In genomic region chr13:46667687-46668281, GRCh38 we compare ENCODE assay signal across 8 cellular contexts.
DNase-seq lines count a peak whose midpoint lies in the region; ATAC-seq, FAIRE-seq and TF ChIP-seq lines count a peak whose summit lies in the region.

No MANE protein-coding gene starts in this region.

- TF ChIP-seq EP300 in ovary (IDR thresholded peaks at IDR 0.05) = no peak

- TF ChIP-seq POLR2A in ovary (IDR thresholded peaks at IDR 0.05) (no peak), body of pancreas (IDR thresholded peaks at IDR 0.05) (no peak)

- H3K36me3 ChIP-seq in ovary = no peaks in the 10 kb centered on the region
- H3K36me3 ChIP-seq in body of pancreas (replicated peaks in 1 of 2; ENCODE audit: insufficient read depth in 1 of 2, low read depth in 2 of 2) = no peaks in the 10 kb centered on the region
- H3K36me3 ChIP-seq in kidney (ENCODE audit: control insufficient read depth in 1 of 2, insufficient read depth in 2 of 2, low read length in 2 of 2) = peaks cover 0 to 2% of the 10 kb centered on the region in 2 donors

- H3K9ac ChIP-seq in kidney (ENCODE audit: low read length in 2 of 2) = no peak overlapping the region

- no peak for FAIRE-seq in kidney (lab: Jason Lieb, UNC)

- 37 to 48% (median 40%) methylated on average over 4 of the region's 4 CpGs for WGBS in ovary, 3 donors
- WGBS in body of pancreas, 2 donors = 73 to 78% methylated on average over 4 of the region's 4 CpGs

- peaks cover 10% of the 10 kb centered on the region for H3K36me3 Mint-ChIP-seq in activated naive CD8-positive, alpha-beta T cell

- H3K9me3 Mint-ChIP-seq in activated naive CD8-positive, alpha-beta T cell (ENCODE audit: low read depth) = no peaks in the 10 kb centered on the region

- TF ChIP-seq CTCF in ovary (IDR thresholded peaks at IDR 0.05) = no peak
- TF ChIP-seq CTCF in body of pancreas (IDR thresholded peaks at IDR 0.05) = no peak
- no peak for TF ChIP-seq CTCF in kidney (IDR thresholded peaks at IDR 0.05; ENCODE audit: borderline replicate concordance, extremely low read depth, insufficient read depth)

- H3K27ac Mint-ChIP-seq in activated naive CD8-positive, alpha-beta T cell = peak overlapping the region; percentile 93

- intact Hi-C loops in ovary (cut with DNase I) (no loop called here), body of pancreas (cut with DNase I) (no loop called here), kidney (cut with DNase I) (no loop called here)

- ATAC-seq in GM18909 (IDR thresholded peaks at IDR 0.05; ENCODE audit: poor library complexity, unreplicated experiment) (peak; percentile 62), HG02973 (IDR thresholded peaks at IDR 0.05; ENCODE audit: unreplicated experiment) (peak; percentile 52), body of pancreas (no peak)

- peaks cover 47% of the 10 kb centered on the region for H3K4me1 Mint-ChIP-seq in activated naive CD8-positive, alpha-beta T cell (ENCODE audit: low read depth)

- H3K4me3 Mint-ChIP-seq in activated naive CD8-positive, alpha-beta T cell = peak overlapping the region; percentile 89

- H3K27ac ChIP-seq in ovary (peak overlapping the region in 1 of 2 donors; percentile 14), body of pancreas (peak overlapping the region in 1 of 4 donors; percentile 24), kidney (ENCODE audit: low read depth in 2 of 2, low read length in 2 of 2) (peak overlapping the region in 1 of 2 donors; percentile 20)

- no peak for DNase-seq in ovary
- DNase-seq in stimulated activated CD4-positive, alpha-beta T cell treated with anti-CD3 and anti-CD28 coated beads, Interleukin-2, amount 100 ng/mL, for 24 hours = no peak
- no peak for DNase-seq in OCI-M2 (lab: John Stamatoyannopoulos, UW; ENCODE audit: unreplicated experiment)
- no peak for DNase-seq in body of pancreas
- no peak for DNase-seq in kidney

- peaks cover 6% of the 10 kb centered on the region for H3K4me1 ChIP-seq in ovary (ENCODE audit: insufficient read depth)
- H3K4me1 ChIP-seq in body of pancreas = peaks cover 31% of the 10 kb centered on the region
- peaks cover 31 to 38% of the 10 kb centered on the region in 2 donors for H3K4me1 ChIP-seq in kidney (ENCODE audit: control insufficient read depth in 1 of 2, insufficient read depth in 1 of 2, low read depth in 1 of 2, low read length in 2 of 2)

- H3K27me3 ChIP-seq in ovary = no peaks in the 10 kb centered on the region
- H3K27me3 ChIP-seq in body of pancreas = no peaks in the 10 kb centered on the region

- no peaks in the 10 kb centered on the region for H3K27me3 Mint-ChIP-seq in activated naive CD8-positive, alpha-beta T cell

- H3K9me3 ChIP-seq in ovary (no peaks in the 10 kb centered on the region), body of pancreas (no peaks in the 10 kb centered on the region), kidney (ENCODE audit: control insufficient read depth in 1 of 2, low read length in 2 of 2) (no peaks in the 10 kb centered on the region)

- H3K4me3 ChIP-seq in ovary (peak overlapping the region; percentile 8), body of pancreas (no peak overlapping the region), kidney (ENCODE audit: low read length in 2 of 2) (peak overlapping the region in 1 of 2 donors; percentile 11)
